32 cellular contexts compared by ENCODE assay signal in the genomic region with DNA sequence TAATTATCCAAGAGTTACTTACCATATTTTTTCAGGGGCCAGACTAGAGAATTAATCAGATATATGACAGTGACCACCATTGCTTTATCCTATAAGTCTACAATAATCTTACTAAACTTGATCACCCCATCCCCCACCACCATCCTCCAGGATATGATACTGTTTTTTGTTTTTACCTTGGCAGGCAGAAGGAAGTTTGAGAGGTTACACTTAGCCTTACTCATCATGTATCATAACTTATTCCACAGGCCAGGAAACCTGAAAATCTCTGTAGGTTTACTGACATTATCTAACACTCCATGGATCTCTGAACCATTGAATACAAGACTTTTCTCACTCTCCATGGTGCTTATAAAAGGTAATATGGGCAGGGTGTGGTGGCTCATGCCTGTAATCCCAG.
"Had no signal": no experiment of that assay in that cellular context is flagged by ENCODE, and none has a peak within 500 bp of the region (broad histone marks: within the 10 kb centered on the region; RNA-seq: fewer than 3 reads in every experiment).

No MANE protein-coding gene starts in this region.

- H3K9me3 ChIP-seq: colonic mucosa, esophagus muscularis mucosa, gastroesophageal sphincter, heart right ventricle had no signal

- H3K4me3 ChIP-seq: cardiac muscle cell, colonic mucosa, esophagus muscularis mucosa, gastroesophageal sphincter, heart right ventricle, hepatocyte had no signal

- H3K4me1 ChIP-seq: colonic mucosa, esophagus muscularis mucosa, gastroesophageal sphincter, heart right ventricle had no signal

- FAIRE-seq: astrocyte had no signal

- H3K27ac ChIP-seq: brain microvascular endothelial cell, cardiac muscle cell, colonic mucosa, esophagus muscularis mucosa, gastroesophageal sphincter, heart right ventricle, hepatocyte, WERI-Rb-1 had no signal

- ATAC-seq: activated CD4-positive, CD25-positive, alpha-beta regulatory T cell treated with anti-CD3 and anti-CD28 coated beads, Interleukin-2, amount 50 U/mL, for 24 hours; activated CD8-positive, alpha-beta T cell treated with anti-CD3 and anti-CD28 coated beads for 36 hours; activated T-cell treated with anti-CD3 and anti-CD28 coated beads, Interleukin-2, amount 50 U/mL, for 4 hours; activated T-helper 17 cell treated with anti-CD3 and anti-CD28 coated beads, Interleukin-2, amount 50 U/mL, for 72 hours; gastroesophageal sphincter; heart right ventricle; T-helper 17 cell had no signal

- DNase-seq: activated B cell treated with CpG ODN at 0.5 μM for 24 hours; activated CD4-positive, alpha-beta T cell treated with anti-CD3 and anti-CD28 coated beads for 48 hours; activated CD4-positive, alpha-beta T cell treated with anti-CD3 and anti-CD28 coated beads, Interleukin-2, amount 50 U/mL, for 1 hour; activated CD4-positive, alpha-beta T cell treated with anti-CD3 and anti-CD28 coated beads, Interleukin-2, amount 50 U/mL, for 48 hours; activated CD8-positive, alpha-beta memory T cell treated with anti-CD3 and anti-CD28 coated beads for 24 hours; activated CD8-positive, alpha-beta T cell treated with anti-CD3 and anti-CD28 coated beads for 36 hours; activated effector memory CD4-positive, alpha-beta T cell treated with Interleukin-2 at 50 U/mL for 16 hours; activated gamma-delta T cell treated with Interleukin-2 at 50 U/mL for 16 hours; activated naive CD4-positive, alpha-beta T cell treated with anti-CD3 and anti-CD28 coated beads, Interleukin-2, amount 50 U/mL, for 16 hours; activated naive CD4-positive, alpha-beta T cell treated with Interleukin-2 at 50 U/mL for 16 hours; activated T-cell treated with anti-CD3 and anti-CD28 coated beads, Interleukin-2, amount 50 U/mL, for 4 hours; amniotic stem cell; anterior cingulate cortex; brain microvascular endothelial cell; central memory CD4-positive, alpha-beta T cell; cerebellar nuclear complex; colonic mucosa; effector memory CD4-positive, alpha-beta T cell; endodermal cell; erythroblast; foreskin melanocyte; heart right ventricle; T-helper 17 cell; T1000; WERI-Rb-1 had no signal

- H3K27me3 ChIP-seq: brain microvascular endothelial cell, cardiac muscle cell, colonic mucosa, esophagus muscularis mucosa, gastroesophageal sphincter, heart right ventricle, hepatocyte had no signal

- H3K36me3 ChIP-seq: brain microvascular endothelial cell, cardiac muscle cell, colonic mucosa, esophagus muscularis mucosa, gastroesophageal sphincter, heart right ventricle, WERI-Rb-1 had no signal
